21 cellular contexts compared by ENCODE assay signal in the genomic region with DNA sequence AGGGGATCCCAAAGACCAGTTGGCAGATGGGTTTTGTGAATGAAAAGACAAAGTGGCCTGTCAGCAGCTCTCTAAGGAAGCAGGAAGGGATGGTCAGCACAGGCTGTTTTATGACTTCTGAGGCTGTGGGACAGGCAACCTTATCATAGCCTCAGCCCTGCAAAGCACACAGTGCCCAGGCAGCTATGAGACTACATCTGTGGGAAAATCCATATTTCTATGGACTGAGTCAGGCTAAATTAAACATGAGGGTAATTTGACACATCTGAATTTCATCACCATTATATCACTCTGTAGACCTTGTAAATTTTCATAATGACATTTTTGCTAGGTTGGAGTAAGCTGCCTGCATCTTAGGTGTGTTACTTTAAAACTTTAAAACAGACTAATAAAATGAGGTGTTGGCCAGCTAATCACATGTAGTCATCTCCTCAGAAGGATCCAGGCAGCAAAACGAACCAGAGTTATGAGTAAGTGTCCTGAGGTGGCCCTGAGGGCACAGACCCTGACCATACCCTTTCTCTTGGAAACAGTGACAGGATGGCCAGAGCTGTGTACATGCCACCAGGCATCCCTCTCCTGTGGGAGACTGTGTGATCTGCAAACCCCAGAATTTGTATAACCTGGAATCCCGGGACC. TPM values are rescaled to one million over a fixed set of nuclear protein-coding genes. Genes with fewer than 3 reads are reported as not detected.
DNase-seq lines count a peak whose midpoint lies in the region; ATAC-seq, FAIRE-seq and TF ChIP-seq lines count a peak whose summit lies in the region.
"Had no signal": no experiment of that assay in that cellular context is flagged by ENCODE, and none has a peak within 500 bp of the region (broad histone marks: within the 10 kb centered on the region; RNA-seq: fewer than 3 reads in every experiment).

No MANE protein-coding gene starts in this region.

- POLR2A ChIA-PET in AG04450 (lab: Yijun Ruan, JAX) (no interaction called here), A673 (lab: Charles Lee; ENCODE audit: low non-redundant PET) (no interaction called here)

- peak; percentile 44 for FAIRE-seq in HTR-8/SVneo (lab: Jason Lieb, UNC)
- FAIRE-seq: endometrium had no signal

- ATAC-seq in left colon = peak; percentile 91
- no peak for ATAC-seq in GM18520 (IDR thresholded peaks at IDR 0.05; ENCODE audit: unreplicated experiment)

- in situ Hi-C loops in brain microvascular endothelial cell (cut with HindIII; ENCODE audit: low pct_ligation_motif_present, low sequenced_read_pairs) = no loop called here

- H3K27me3 ChIP-seq in AG04450 (ENCODE audit: control insufficient read depth, insufficient read depth, low read length) (no peaks in the 10 kb centered on the region), brain microvascular endothelial cell (replicated peaks) (no peaks in the 10 kb centered on the region), A673 (replicated peaks; ENCODE audit: insufficient read depth, low read depth, low read length, poor library complexity) (no peaks in the 10 kb centered on the region)

- H3K4me3 ChIP-seq in AG04450 (ENCODE audit: low read depth, low read length) = no peak overlapping the region
- H3K4me3 ChIP-seq in brain microvascular endothelial cell (ENCODE audit: low read depth, low read length) = no peak overlapping the region
- H3K4me3 ChIP-seq in A673 (ENCODE audit: low read depth, low read length, poor library complexity, severe bottlenecking) = no peak overlapping the region

- no TSS peak for BruUV-seq in A673 (replicated peaks; lab: Mats Ljungman, UMichigan)

- CTCF ChIA-PET in AG04450 (lab: Charles Lee) = interaction anchor here (0.9 to 1.7 kb wide), 4 partner anchors 9 to 272 kb away, joined by 3 to 7 read pairs (median 3); no protein-coding TSS in a partner anchor
- CTCF ChIA-PET in A673 (lab: Charles Lee) = no interaction called here

- no peak for TF ChIP-seq CTCF in AG04450 (IDR thresholded peaks at IDR 0.05; ENCODE audit: low read depth, low read length)
- TF ChIP-seq CTCF in brain microvascular endothelial cell (IDR thresholded peaks at IDR 0.05; ENCODE audit: low read depth, low read length, missing control alignments) = no peak
- TF ChIP-seq CTCF in A673 (conservative IDR thresholded peaks at IDR 0.05; ENCODE audit: low read depth, low read length) = no peak

- H3K27ac ChIP-seq in AG04450 (ENCODE audit: low read depth, low read length) (peak overlapping the region; percentile 47), brain microvascular endothelial cell (peak overlapping the region; percentile 47), A673 (ENCODE audit: low read depth, low read length, poor library complexity, severe bottlenecking) (no peak overlapping the region)

- intact Hi-C loops in left colon (cut with DNase I, micrococcal nuclease) (no loop called here), A673 (cut with micrococcal nuclease; ENCODE audit: unreplicated experiment) (no loop called here)

- H3K4me1 ChIP-seq in A673 (ENCODE audit: insufficient read depth, low read length, poor library complexity, severe bottlenecking) = peaks cover 6% of the 10 kb centered on the region

- DNase-seq in AG04450 (ENCODE audit: low read depth, low spot score) (no peak), HTR-8/SVneo (ENCODE audit: insufficient read length, low spot score) (no peak), brain microvascular endothelial cell (peak; percentile 45), left colon (peak; percentile 20 to 72), NOMO-1 (lab: John Stamatoyannopoulos, UW; ENCODE audit: unreplicated experiment in 2 of 2) (no peak), NCI-H1694 treated with DMSO at 0.1 percent for 48 hours (lab: John Stamatoyannopoulos, UW) (no peak), A673 (ENCODE audit: low spot score) (no peak)
- DNase-seq: activated B cell treated with CpG ODN at 0.5 μM for 24 hours; activated CD8-positive, alpha-beta memory T cell treated with anti-CD3 and anti-CD28 coated beads for 24 hours; cerebellar nuclear complex; COR-L47; GF-D8; H9; MM.1S; NCI-H187 treated with DMSO at 0.1 percent for 48 hours; NCI-H524 treated with DMSO at 0.1 percent for 48 hours; retina had no signal

- no peaks in the 10 kb centered on the region for H3K36me3 ChIP-seq in brain microvascular endothelial cell (replicated peaks)
- H3K36me3 ChIP-seq in A673 (ENCODE audit: insufficient read depth, low read length, poor library complexity, severe bottlenecking) = no peaks in the 10 kb centered on the region

- no peaks in the 10 kb centered on the region for H3K9me3 ChIP-seq in AG04450 (ENCODE audit: control insufficient read depth, insufficient read depth, low read length)
- no peaks in the 10 kb centered on the region for H3K9me3 ChIP-seq in A673 (ENCODE audit: low read depth, low read length, poor library complexity, severe bottlenecking)

RNA-seq across cellular contexts. Expression of a gene that starts 14.6 kb away (rescaled TPM):
- 6.7 and 7.3 TPM in 2 replicates for polyA plus RNA-seq in AG04450 (2011; rRNA removed)
- 5.9 and 6.2 TPM in 2 replicates for polyA minus RNA-seq in AG04450 (2011; rRNA and poly(A)+ RNA removed)
- total RNA-seq in left colon = under 1 TPM; 0.25 to 0.64 TPM
- total RNA-seq in A673 (2021) = 0.39 and 0.47 TPM in 2 replicates
- total RNA-seq: activated B cell treated with CpG ODN at 0.5 μM for 24 hours; activated T-helper 1 cell treated with anti-CD3 and anti-CD28 coated beads, Interleukin-12 subunit alpha, Interleukin-12 subunit beta, Interleukin-2, Interleukin-4 antibody, amounts not matched to agents 30 ng/mL and 10 ng/mL and 1 ng/mL, durations not matched to agents 14 hours and 24 hours and 36 hours; neural crest cell had no signal

Comparison
In these comparisons a context has a peak if more than half of its experiments do, and no peak if none do; other contexts are left out.
1. DNase-seq: peak in brain microvascular endothelial cell (single experiment) and left colon (2 of 2); none in AG04450 (single experiment), HTR-8/SVneo (single experiment), NOMO-1 (0 of 2), NCI-H1694 treated with DMSO at 0.1 percent for 48 hours (single experiment) and A673 (single experiment).